In the genomic region with DNA sequence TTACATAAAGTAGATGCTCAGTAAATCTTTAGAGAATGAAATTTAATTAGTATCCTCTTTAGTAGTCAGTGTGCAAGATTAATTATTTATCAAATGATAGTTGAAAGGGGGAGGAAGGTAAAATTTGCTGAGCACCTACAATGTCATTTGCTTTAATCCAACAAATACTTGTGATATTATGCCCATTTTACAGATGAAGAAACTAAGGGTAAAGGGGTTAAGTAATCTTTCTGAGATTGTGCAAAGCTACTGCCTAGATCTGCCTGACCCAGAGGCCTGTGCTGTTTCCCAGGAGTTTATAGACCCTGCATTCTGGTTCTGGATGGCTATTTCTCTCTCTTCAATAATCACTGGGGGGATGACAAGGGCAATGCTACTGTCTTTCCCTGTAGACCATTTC, we compare ENCODE assay signal across 28 cellular contexts.
"Had no signal": no experiment of that assay in that cellular context is flagged by ENCODE, and none has a peak within 500 bp of the region (broad histone marks: within the 10 kb centered on the region; RNA-seq: fewer than 3 reads in every experiment).

No MANE protein-coding gene starts in this region.

- FAIRE-seq: RCC 7860 had no signal

- H3K4me1 ChIP-seq: SJCRH30 had no signal

- H2AFZ ChIP-seq: PC-9 had no signal

- H3K27me3 ChIP-seq: SJCRH30 had no signal

- H3K27ac ChIP-seq: PC-9, RWPE1, SJCRH30, SK-N-MC had no signal

- H3K36me3 ChIP-seq: SJCRH30 had no signal

- ATAC-seq: Panc1, Right ventricle myocardium inferior, SK-N-SH treated with all-trans-retinoic acid at 6 μM for 48 hours, T-cell had no signal

- DNase-seq: Karpas-422, NCI-H1092, NCI-H1105, NCI-H1417 treated with DMSO at 0.1 percent for 48 hours, NCI-H1436 treated with DMSO at 0.1 percent for 48 hours, NCI-H1694 treated with DMSO at 0.1 percent for 48 hours, NCI-H187 treated with DMSO at 0.1 percent for 48 hours, NCI-H2029, NCI-H2081, NCI-H226, NCI-H446 treated with DMSO at 0.1 percent for 48 hours, NCI-H510A, NCI-H524, NCI-H526, NCI-H69, NCI-H748 treated with DMSO at 0.1 percent for 48 hours, NCI-H82, PC-9, SHP77, SIG-M5, SJCRH30, T-cell had no signal

- H3K4me3 ChIP-seq: PC-9, SJCRH30, SK-N-MC had no signal

- H3K9me3 ChIP-seq: SJCRH30 had no signal

- H3K4me2 ChIP-seq: PC-9 had no signal
